8 cellular contexts compared by ENCODE assay signal in the genomic region with DNA sequence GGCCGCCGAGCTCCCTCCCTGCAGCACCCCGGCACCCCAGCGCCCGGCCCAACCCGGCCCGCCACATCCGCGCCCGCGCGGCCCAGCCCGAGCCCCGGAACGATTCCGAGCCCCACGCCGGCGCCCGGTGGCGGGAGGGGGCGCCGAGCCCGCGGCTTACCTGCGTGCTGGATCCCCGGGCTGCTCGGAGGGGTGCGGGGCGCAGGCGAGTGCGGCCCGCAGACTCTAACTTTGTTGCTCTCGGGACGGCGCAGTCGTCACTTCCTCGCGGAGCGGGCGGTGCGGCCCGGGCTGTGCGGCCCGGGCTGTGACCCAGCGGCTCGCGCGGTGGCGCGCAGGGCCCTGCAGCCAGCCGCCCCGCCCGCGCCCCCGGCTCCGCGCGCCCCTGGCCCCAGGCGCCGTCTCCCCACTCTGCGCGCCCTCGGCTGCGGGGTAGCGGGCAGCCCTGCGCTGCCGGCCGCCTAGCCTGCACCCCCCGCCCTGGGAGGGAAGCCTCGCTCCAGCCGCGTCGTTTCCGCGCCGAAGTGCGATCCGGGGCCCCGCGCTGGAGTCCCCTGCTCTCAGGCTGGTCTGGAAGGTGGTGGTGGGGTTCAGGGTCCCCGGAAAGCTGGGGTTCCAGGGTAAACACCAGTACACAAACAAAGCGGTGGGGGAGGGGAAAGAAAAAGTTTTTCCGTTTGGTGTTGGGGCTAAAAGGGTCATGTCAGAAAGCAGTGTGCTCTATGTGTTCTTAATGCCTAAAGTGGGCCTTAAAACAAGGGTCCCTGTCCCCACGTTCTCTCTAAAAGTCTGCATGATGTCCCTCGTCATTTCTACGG.
DNase-seq lines count a peak whose midpoint lies in the region; ATAC-seq, FAIRE-seq and TF ChIP-seq lines count a peak whose summit lies in the region.

No MANE protein-coding gene starts in this region.

- peaks cover 17% of the 10 kb centered on the region for H3K23me2 ChIP-seq in H1 (ENCODE audit: low read depth, low read length)

- CTCF ChIA-PET in activated CD4-positive, alpha-beta memory T cell treated with anti-CD3 and anti-CD28 coated beads for 36 hours (lab: Charles Lee): interaction anchor here (0.9 to 7.1 kb wide), 14 partner anchors 9 to 74 kb away, joined by 3 to 55 read pairs (median 6); a partner anchor contains a TSS
- CTCF ChIA-PET in H1 (lab: Charles Lee; ENCODE audit: partially characterized antibody): interaction anchor here (0.9 to 4.3 kb wide), 7 partner anchors 10 to 505 kb away, joined by 3 to 18 read pairs (median 6); no protein-coding TSS in a partner anchor

- no peak overlapping the region for H3K23ac ChIP-seq in H1 (ENCODE audit: insufficient read length)

- no peak overlapping the region for H3K56ac ChIP-seq in H1 (replicated peaks; ENCODE audit: insufficient read length, low read depth, low read length)

- in situ Hi-C loops in GM18951 (cut with MboI; ENCODE audit: low sequenced_read_pairs, unreplicated experiment): no loop called here

- H3K4me3 Mint-ChIP-seq in activated CD4-positive, alpha-beta memory T cell treated with anti-CD3 and anti-CD28 coated beads for 36 hours: peak overlapping the region; percentile 92
- peak overlapping the region; percentile 86 for H3K4me3 Mint-ChIP-seq in mesothelial cell of epicardium

- no peak overlapping the region for H2BK20ac ChIP-seq in H1 (ENCODE audit: low read length)

- H2BK12ac ChIP-seq in H1 (ENCODE audit: low read depth, low read length): no peak overlapping the region

- peak overlapping the region; percentile 43 to 84 (median 64) for H3K9ac ChIP-seq in H1 (replicated peaks in 1 of 4; ENCODE audit: extremely low read depth in 1 of 4, low read depth in 3 of 4, low read length in 3 of 4)

- no peak overlapping the region for H2AK5ac ChIP-seq in H1 (ENCODE audit: low read depth, low read length)

- H2BK120ac ChIP-seq in H1 (replicated peaks; ENCODE audit: low read depth, low read length): no peak overlapping the region

- H4K8ac ChIP-seq in H1 (ENCODE audit: extremely low read depth, insufficient read depth, low read length): peak overlapping the region; percentile 79

- DNase-seq in AG08396 (ENCODE audit: low spot score): peak; percentile 57
- no peak for DNase-seq in Jurkat, Clone E6-1 (ENCODE audit: low read depth, low spot score)
- peak; percentile 69 for DNase-seq in activated CD4-positive, alpha-beta memory T cell treated with anti-CD3 and anti-CD28 coated beads for 36 hours
- DNase-seq in H1 (ENCODE audit: low read depth in 1 of 2, low spot score in 2 of 2): peak in 1 of 2 experiments; percentile 81
- DNase-seq in mesothelial cell of epicardium (ENCODE audit: low spot score in 2 of 2, unreplicated experiment in 2 of 2): peak; percentile 37 to 67
- DNase-seq in stimulated activated naive CD4-positive, alpha-beta T cell (lab: John Stamatoyannopoulos, UW): peak; percentile 51 to 71 (median 58)

- peak overlapping the region; percentile 70 for H2AFZ ChIP-seq in H1 (ENCODE audit: low read length)

- no peak for ATAC-seq in HG02938 (IDR thresholded peaks at IDR 0.05; ENCODE audit: unreplicated experiment)

- H3K27me3 ChIP-seq in H1 (replicated peaks in 1 of 4; ENCODE audit: control insufficient read depth in 3 of 4, extremely low read depth in 1 of 4, insufficient read depth in 3 of 4, low read length in 3 of 4): peaks cover 20 to 71% (median 57%) of the 10 kb centered on the region in 4 experiments

- H3K27ac ChIP-seq in H1 (ENCODE audit: low read depth, low read length): no peak overlapping the region

- no peak overlapping the region for H2BK15ac ChIP-seq in H1 (ENCODE audit: low read length)

- no peaks in the 10 kb centered on the region for H3K79me1 ChIP-seq in H1 (ENCODE audit: low read depth, low read length)

- no peaks in the 10 kb centered on the region for H3K9me3 Mint-ChIP-seq in activated CD4-positive, alpha-beta memory T cell treated with anti-CD3 and anti-CD28 coated beads for 36 hours
- H3K9me3 Mint-ChIP-seq in mesothelial cell of epicardium: no peaks in the 10 kb centered on the region

- POLR2A ChIA-PET in activated CD4-positive, alpha-beta memory T cell treated with anti-CD3 and anti-CD28 coated beads for 36 hours (lab: Charles Lee): interaction anchor here (0.6 to 7.3 kb wide), 15 partner anchors 11 to 508 kb away, joined by 3 to 211 read pairs (median 5); a partner anchor contains a TSS
- POLR2A ChIA-PET in H1 (lab: Charles Lee; ENCODE audit: partially characterized antibody): interaction anchor here (0.7 to 4.9 kb wide), 8 partner anchors 13 to 74 kb away, joined by 3 to 42 read pairs (median 4); a partner anchor contains a TSS

- H3K4me3 ChIP-seq in Jurkat, Clone E6-1 (ENCODE audit: low read length): peak overlapping the region; percentile 83
- H3K4me3 ChIP-seq in H1 (ENCODE audit: extremely low read depth in 1 of 4, insufficient read depth in 2 of 4, low read depth in 3 of 4, low read length in 4 of 4): peak overlapping the region; percentile 42 to 75 (median 71)

- H4K20me1 ChIP-seq in H1 (replicated peaks in 1 of 2; ENCODE audit: control insufficient read depth in 1 of 2, insufficient read depth in 2 of 2, low read length in 2 of 2): peaks cover 6 to 14% of the 10 kb centered on the region in 2 experiments

- H3K18ac ChIP-seq in H1 (ENCODE audit: extremely low read depth, low read length): peak overlapping the region; percentile 41; the same call in 1 of the 2 replicates

- H3K4me1 Mint-ChIP-seq in activated CD4-positive, alpha-beta memory T cell treated with anti-CD3 and anti-CD28 coated beads for 36 hours (ENCODE audit: low read depth): peaks cover 54% of the 10 kb centered on the region
- peaks cover 71% of the 10 kb centered on the region for H3K4me1 Mint-ChIP-seq in mesothelial cell of epicardium

- TF ChIP-seq CTCF in H1 (IDR thresholded peaks at IDR 0.05; ENCODE audit: control extremely low read depth in 1 of 3, insufficient read depth in 1 of 3, low read depth in 1 of 3, low read length in 3 of 3) (no peak), mesothelial cell of epicardium (IDR thresholded peaks at IDR 0.05; ENCODE audit: unreplicated experiment) (no peak)

- peak overlapping the region; percentile 100 for H3K27ac Mint-ChIP-seq in activated CD4-positive, alpha-beta memory T cell treated with anti-CD3 and anti-CD28 coated beads for 36 hours
- H3K27ac Mint-ChIP-seq in mesothelial cell of epicardium: peak overlapping the region; percentile 98

- H3K14ac ChIP-seq in H1 (ENCODE audit: insufficient read length): no peak overlapping the region

- H4K5ac ChIP-seq in H1 (ENCODE audit: insufficient read length, low read depth, low read length): no peak overlapping the region

- TF ChIP-seq POLR2A in GM18951 (IDR thresholded peaks at IDR 0.05; ENCODE audit: extremely low read depth, insufficient read depth, insufficient read length) (peak; percentile 70), H1 (IDR thresholded peaks at IDR 0.05; ENCODE audit: control extremely low read depth in 1 of 2, low read depth in 2 of 2, low read length in 2 of 2) (no peak)

- H3K36me3 ChIP-seq in H1 (ENCODE audit: control insufficient read depth in 2 of 4, insufficient read depth in 4 of 4, low read length in 3 of 4): no peaks in the 10 kb centered on the region

- WGBS in H1 (ENCODE audit: extremely low coverage in 1 of 2, insufficient coverage in 1 of 2, insufficient read length in 1 of 2, insufficient replicate concordance in 2 of 2, low coverage in 1 of 2, low lambda C conversion rate in 2 of 2, missing lambda C conversion rate in 1 of 2), 2 experiments: 2% methylated on average over 47 of the region's 87 CpGs; no CpG with 5 or more reads in 1 of the 2 experiments

- H3K36me3 Mint-ChIP-seq in activated CD4-positive, alpha-beta memory T cell treated with anti-CD3 and anti-CD28 coated beads for 36 hours: peaks cover 8% of the 10 kb centered on the region
- no peaks in the 10 kb centered on the region for H3K36me3 Mint-ChIP-seq in mesothelial cell of epicardium

- peak overlapping the region; percentile 92 to 97 for H3K4me2 ChIP-seq in H1 (ENCODE audit: insufficient read depth in 1 of 2, low read depth in 2 of 2, low read length in 2 of 2)

- H2BK5ac ChIP-seq in H1 (ENCODE audit: low read depth, low read length): no peak overlapping the region

- no peak; a peak in 1 of 4 replicates for TF ChIP-seq RAD21 in H1 (IDR thresholded peaks at IDR 0.05 in 1 of 2, conservative IDR thresholded peaks at IDR 0.05 in 1 of 2; ENCODE audit: low read depth in 2 of 2, low read length in 2 of 2)

- no peaks in the 10 kb centered on the region for H3K27me3 Mint-ChIP-seq in activated CD4-positive, alpha-beta memory T cell treated with anti-CD3 and anti-CD28 coated beads for 36 hours
- H3K27me3 Mint-ChIP-seq in mesothelial cell of epicardium (ENCODE audit: low read depth): no peaks in the 10 kb centered on the region

- no peaks in the 10 kb centered on the region for H3K79me2 ChIP-seq in H1 (ENCODE audit: control insufficient read depth in 1 of 2, insufficient read depth in 2 of 2, low read length in 2 of 2)

- intact Hi-C loops in activated CD4-positive, alpha-beta memory T cell treated with anti-CD3 and anti-CD28 coated beads for 36 hours (cut with micrococcal nuclease): loop anchor here (1.0 to 5.0 kb wide), 4 partner anchors 17 to 38 kb away; a partner anchor contains a TSS

- H3K4ac ChIP-seq in H1 (replicated peaks; ENCODE audit: insufficient read length, low read depth, low read length): no peak overlapping the region

- no peak for TF ChIP-seq EP300 in H1 (IDR thresholded peaks at IDR 0.05; ENCODE audit: borderline replicate concordance in 1 of 2, low read depth in 2 of 2, low read length in 2 of 2)

- FAIRE-seq in H1 (lab: Jason Lieb, UNC): no peak

- peaks cover 7 to 21% (median 13%) of the 10 kb centered on the region in 4 experiments; a peak in 6 of 7 replicates for H3K4me1 ChIP-seq in H1 (replicated peaks in 1 of 4; ENCODE audit: control insufficient read depth in 3 of 4, insufficient read depth in 4 of 4, low read length in 3 of 4)

- H4K91ac ChIP-seq in H1 (replicated peaks; ENCODE audit: insufficient read length, low read length): no peak overlapping the region

- no peaks in the 10 kb centered on the region for H3K9me3 ChIP-seq in H1 (ENCODE audit: insufficient read depth in 2 of 2, low read depth in 1 of 2, low read length in 1 of 2)

TF ChIP-seq in H1, 55 proteins besides CTCF, POLR2A, EP300 and RAD21 (continues in another document):
- TF ChIP-seq TAF1 (IDR thresholded peaks at IDR 0.05; ENCODE audit: low read depth, low read length): peak; percentile 60; the same call in 1 of the 2 replicates
- TF ChIP-seq POLR2AphosphoS5 (IDR thresholded peaks at IDR 0.05; ENCODE audit: low read depth, low read length): no peak
- TF ChIP-seq SIN3A (conservative IDR thresholded peaks at IDR 0.05 in 1 of 2, IDR thresholded peaks at IDR 0.05 in 1 of 2; ENCODE audit: low read depth in 1 of 2, low read length in 2 of 2): no peak
